18 cellular contexts compared by ENCODE assay signal in the genomic region with DNA sequence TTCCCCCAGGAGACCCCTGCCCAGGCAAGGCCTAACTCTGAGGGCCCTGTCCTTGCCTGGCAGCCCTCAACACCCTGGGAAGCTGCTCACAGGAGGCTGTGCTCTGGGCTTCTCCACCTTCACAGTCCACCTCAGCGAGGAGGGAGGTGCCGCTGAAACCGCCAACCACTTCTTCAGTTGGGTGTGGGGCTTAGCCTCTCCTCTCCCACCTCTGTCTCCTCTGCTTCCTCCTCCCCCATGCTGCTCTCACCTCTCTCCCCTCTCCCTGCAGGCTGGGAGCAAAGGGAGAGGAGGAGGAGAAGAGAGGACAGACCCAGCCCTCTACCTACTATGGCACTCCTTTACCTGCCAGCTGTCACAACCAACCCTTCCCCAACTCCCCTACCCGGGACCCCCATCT.
"Had no signal": no experiment of that assay in that cellular context is flagged by ENCODE, and none has a peak within 500 bp of the region (broad histone marks: within the 10 kb centered on the region; RNA-seq: fewer than 3 reads in every experiment).

No MANE protein-coding gene starts in this region.

- H3K27me3 ChIP-seq: right atrium auricular region had no signal

- ATAC-seq: left lung; mucosa of descending colon; naive thymus-derived CD4-positive, alpha-beta T cell; T-helper 17 cell; upper lobe of right lung had no signal

- H3K27ac ChIP-seq: dorsolateral prefrontal cortex, hepatocyte, left lung, right atrium auricular region, upper lobe of right lung, WERI-Rb-1 had no signal

- H3K9me3 Mint-ChIP-seq: activated CD4-positive, alpha-beta memory T cell treated with anti-CD3 and anti-CD28 coated beads, Interleukin-2, amount 10 ng/mL, durations not matched to agents 7 days and 5 days; naive thymus-derived CD4-positive, alpha-beta T cell; stimulated activated naive CD8-positive, alpha-beta T cell treated with anti-CD3 and anti-CD28 coated beads, Interleukin-15, Interleukin-2, amounts not matched to agents 100 ng/mL and 50 ng/mL, for 24 hours had no signal

- H3K4me3 Mint-ChIP-seq: activated CD4-positive, alpha-beta memory T cell treated with anti-CD3 and anti-CD28 coated beads, Interleukin-2, amount 10 ng/mL, durations not matched to agents 7 days and 5 days; naive thymus-derived CD4-positive, alpha-beta T cell; stimulated activated naive CD8-positive, alpha-beta T cell treated with anti-CD3 and anti-CD28 coated beads, Interleukin-15, Interleukin-2, amounts not matched to agents 100 ng/mL and 50 ng/mL, for 24 hours; T-helper 17 cell had no signal

- H3K27ac Mint-ChIP-seq: activated CD4-positive, alpha-beta memory T cell treated with anti-CD3 and anti-CD28 coated beads, Interleukin-2, amount 10 ng/mL, durations not matched to agents 7 days and 5 days; progenitor cell of endocrine pancreas; stimulated activated naive CD8-positive, alpha-beta T cell treated with anti-CD3 and anti-CD28 coated beads, Interleukin-15, Interleukin-2, amounts not matched to agents 100 ng/mL and 50 ng/mL, for 24 hours; T-helper 17 cell had no signal

- H3K4me3 ChIP-seq: dorsolateral prefrontal cortex, hepatocyte, left lung, mucosa of descending colon, right atrium auricular region, smooth muscle cell, upper lobe of right lung had no signal

- DNase-seq: activated CD4-positive, alpha-beta memory T cell treated with anti-CD3 and anti-CD28 coated beads, Interleukin-2, amount 10 ng/mL, durations not matched to agents 7 days and 5 days; activated CD8-positive, alpha-beta memory T cell treated with anti-CD3 and anti-CD28 coated beads, Interleukin-2, amount 50 U/mL, for 4 hours; activated gamma-delta T cell treated with Interleukin-2 at 50 U/mL for 16 hours; activated T-cell treated with anti-CD3 and anti-CD28 coated beads, Interleukin-2, amount 50 U/mL, for 48 hours; left lung; mammary epithelial cell; mucosa of descending colon; naive thymus-derived CD4-positive, alpha-beta T cell; occipital lobe; T-helper 17 cell; upper lobe of right lung; WERI-Rb-1 had no signal

- H3K9me3 ChIP-seq: left lung, mucosa of descending colon, right atrium auricular region, upper lobe of right lung had no signal
